ENCODE assay signal across 1 cellular context in the genomic region with DNA sequence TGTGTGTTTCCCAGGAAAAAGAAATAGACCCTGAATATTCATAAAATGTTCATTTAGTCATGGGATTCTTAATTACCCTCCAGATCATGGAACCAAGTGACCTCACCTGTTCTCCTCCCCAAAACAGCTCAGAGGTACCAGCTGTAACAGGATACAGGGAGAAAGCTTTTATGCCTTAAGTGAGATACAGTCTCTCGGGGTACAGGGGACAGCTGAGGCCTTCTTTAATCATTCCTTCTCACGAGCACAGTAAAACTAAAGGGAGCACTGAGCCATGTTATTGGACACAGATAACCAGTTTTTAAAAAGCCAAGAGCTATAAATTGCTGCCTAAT.
TF ChIP-seq lines count a peak whose summit lies in the region.

No MANE protein-coding gene starts in this region.

TF ChIP-seq in IMR-90, 13 proteins besides CTCF, POLR2A, EP300 and RAD21:
- TF ChIP-seq BHLHE40 (IDR thresholded peaks at IDR 0.05; ENCODE audit: low read depth, low read length) (no peak), MAFK (IDR thresholded peaks at IDR 0.05; ENCODE audit: low read depth, low read length) (no peak), FOS (IDR thresholded peaks at IDR 0.05; ENCODE audit: low read depth, low read length) (no peak), MXI1 (IDR thresholded peaks at IDR 0.05; ENCODE audit: borderline replicate concordance, low read depth, low read length) (no peak), CHD1 (IDR thresholded peaks at IDR 0.05; ENCODE audit: low read depth, low read length) (no peak)
TF ChIP-seq in IMR-90: peak in this region for 0.
